Comparison of ENCODE assay signal across 17 cellular contexts in genomic region chr11:8773125-8773524, GRCh38.
DNase-seq lines count a peak whose midpoint lies in the region; ATAC-seq and TF ChIP-seq lines count a peak whose summit lies in the region.
"Had no signal": no experiment of that assay in that cellular context is flagged by ENCODE, and none has a peak within 500 bp of the region (broad histone marks: within the 10 kb centered on the region; RNA-seq: fewer than 3 reads in every experiment).

No MANE protein-coding gene starts in this region.

- no peak overlapping the region for H3K4me3 Mint-ChIP-seq in activated naive CD4-positive, alpha-beta T cell treated with anti-CD3 and anti-CD28 coated beads for 36 hours

- WGBS in testis, 2 donors = 10 to 16% methylated on average over 2 to 5 of the region's 5 CpGs

- no peaks in the 10 kb centered on the region for H3K27me3 ChIP-seq in testis
- H3K27me3 ChIP-seq: right lobe of liver had no signal

- TF ChIP-seq POLR2A in testis (IDR thresholded peaks at IDR 0.05) = no peak

- no peaks in the 10 kb centered on the region for H3K36me3 ChIP-seq in testis (ENCODE audit: low read depth, missing control alignments)
- H3K36me3 ChIP-seq: right lobe of liver had no signal

- H3K9me3 Mint-ChIP-seq in activated naive CD4-positive, alpha-beta T cell treated with anti-CD3 and anti-CD28 coated beads for 36 hours = no peaks in the 10 kb centered on the region

- no peaks in the 10 kb centered on the region for H3K27me3 Mint-ChIP-seq in activated naive CD4-positive, alpha-beta T cell treated with anti-CD3 and anti-CD28 coated beads for 36 hours (ENCODE audit: low read depth)

- H3K4me1 Mint-ChIP-seq in activated naive CD4-positive, alpha-beta T cell treated with anti-CD3 and anti-CD28 coated beads for 36 hours (ENCODE audit: low read depth) = no peaks in the 10 kb centered on the region

- no peaks in the 10 kb centered on the region for H3K9me3 ChIP-seq in testis
- H3K9me3 ChIP-seq: right lobe of liver had no signal

- ATAC-seq in SK-N-SH treated with all-trans-retinoic acid at 6 μM for 48 hours (peak; percentile 4; the same call in 1 of the 3 replicates), HG02973 (IDR thresholded peaks at IDR 0.05; ENCODE audit: unreplicated experiment) (no peak)
- ATAC-seq: right lobe of liver had no signal

- peaks cover 70% of the 10 kb centered on the region for H3K4me1 ChIP-seq in testis
- H3K4me1 ChIP-seq: right lobe of liver had no signal

- DNase-seq in epithelial cell of prostate (ENCODE audit: low read depth, low spot score) (no peak), myocyte (ENCODE audit: low read depth) (peak; percentile 45), testis (no peak), RKO (ENCODE audit: low spot score) (no peak), HT-29 (ENCODE audit: low spot score) (no peak)
- DNase-seq in activated naive CD4-positive, alpha-beta T cell treated with anti-CD3 and anti-CD28 coated beads for 36 hours = no peak
- DNase-seq: activated CD4-positive, alpha-beta T cell treated with anti-CD3 and anti-CD28 coated beads for 1 hour; AML-193; amygdala; MM.1S; NCI-H187; NCI-H510A treated with DMSO at 0.1 percent for 48 hours; stimulated activated CD4-positive, alpha-beta T cell treated with anti-CD3 and anti-CD28 coated beads, Interleukin-4, amount 100 ng/mL, for 1 hour; T-helper 9 cell had no signal

- no peak overlapping the region for H3K27ac Mint-ChIP-seq in activated naive CD4-positive, alpha-beta T cell treated with anti-CD3 and anti-CD28 coated beads for 36 hours

- no peaks in the 10 kb centered on the region for H3K36me3 Mint-ChIP-seq in activated naive CD4-positive, alpha-beta T cell treated with anti-CD3 and anti-CD28 coated beads for 36 hours (ENCODE audit: low read depth)

- intact Hi-C loops in testis (cut with DNase I; ENCODE audit: low total_unique reads) = no loop called here
- intact Hi-C loops in activated naive CD4-positive, alpha-beta T cell treated with anti-CD3 and anti-CD28 coated beads for 36 hours (cut with micrococcal nuclease) = no loop called here

- CTCF ChIA-PET in activated naive CD4-positive, alpha-beta T cell treated with anti-CD3 and anti-CD28 coated beads for 36 hours (lab: Charles Lee) = no interaction called here

- TF ChIP-seq CTCF in testis (IDR thresholded peaks at IDR 0.05) = no peak

- H3K27ac ChIP-seq in epithelial cell of prostate (peak overlapping the region; percentile 90), testis (peak overlapping the region; percentile 82 to 91)
- H3K27ac ChIP-seq: right lobe of liver had no signal

- H3K4me3 ChIP-seq in testis = no peak overlapping the region
- H3K4me3 ChIP-seq: right lobe of liver had no signal

TF ChIP-seq in SK-N-SH treated with all-trans-retinoic acid at 6 μM for 48 hours, 23 proteins besides CTCF, POLR2A, EP300 and RAD21:
- no peak for TF ChIP-seq POU6F1 (CRISPR knock-in tag; IDR thresholded peaks at IDR 0.05; ENCODE audit: borderline replicate concordance, low read depth)
- TF ChIP-seq ISL1 (CRISPR knock-in tag; IDR thresholded peaks at IDR 0.05) = no peak
- no peak for TF ChIP-seq PPARA (CRISPR knock-in tag; IDR thresholded peaks at IDR 0.05; ENCODE audit: borderline replicate concordance)
TF ChIP-seq in SK-N-SH treated with all-trans-retinoic acid at 6 μM for 48 hours: peak in this region for 0.
